ENCODE assay signal across 7 cellular contexts in the genomic region with DNA sequence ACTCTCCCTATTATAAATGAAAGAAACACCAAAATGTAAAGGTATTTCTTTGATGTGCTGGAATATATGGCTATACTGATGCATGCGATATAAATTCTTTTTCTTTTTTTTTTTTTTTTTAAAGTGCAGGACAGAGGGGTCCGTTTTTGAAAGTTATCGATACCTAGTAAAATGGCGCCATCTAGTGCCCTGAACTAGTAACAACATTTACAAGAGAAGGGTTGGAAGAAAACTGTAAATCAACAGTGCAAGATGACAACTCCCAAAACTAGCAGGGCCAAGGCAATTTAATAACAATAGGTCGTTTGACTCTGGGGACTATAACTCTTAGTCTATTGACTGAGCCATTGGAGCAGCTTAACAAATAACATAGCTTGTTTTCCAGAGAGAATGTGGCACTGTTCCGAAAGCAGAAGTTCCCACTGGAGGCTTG.
DNase-seq lines count a peak whose midpoint lies in the region; ATAC-seq and TF ChIP-seq lines count a peak whose summit lies in the region.

No MANE protein-coding gene starts in this region.

- peaks cover 18% of the 10 kb centered on the region for H3K9me3 Mint-ChIP-seq in nephron progenitor cell

- H3K36me3 Mint-ChIP-seq in nephron progenitor cell (ENCODE audit: low read depth) = no peaks in the 10 kb centered on the region

- DNase-seq in EH (ENCODE audit: low read depth) = peak; percentile 42
- peak; percentile 34 for DNase-seq in HT1080 (ENCODE audit: low read depth)
- peak; percentile 58 for DNase-seq in OCI-M1 (lab: John Stamatoyannopoulos, UW)
- DNase-seq in epidermal melanocyte (ENCODE audit: insufficient read length, low spot score) = peak; percentile 53
- DNase-seq in nephron progenitor cell = peak; percentile 48

- no peak overlapping the region for H3K27ac Mint-ChIP-seq in nephron progenitor cell

- peak; percentile 75 for TF ChIP-seq CTCF in nephron progenitor cell (IDR thresholded peaks at IDR 0.05)

- H3K4me1 Mint-ChIP-seq in nephron progenitor cell = peaks cover 13% of the 10 kb centered on the region

- no peak overlapping the region for H3K4me3 Mint-ChIP-seq in nephron progenitor cell

- peaks cover 20% of the 10 kb centered on the region for H3K27me3 Mint-ChIP-seq in nephron progenitor cell (ENCODE audit: low read depth, poor library complexity)

- no peak for ATAC-seq in HG03039 (IDR thresholded peaks at IDR 0.05; ENCODE audit: unreplicated experiment)
- ATAC-seq in HG03565 (IDR thresholded peaks at IDR 0.05; ENCODE audit: unreplicated experiment) = no peak
